ENCODE assay signal across 8 cellular contexts in the genomic region with DNA sequence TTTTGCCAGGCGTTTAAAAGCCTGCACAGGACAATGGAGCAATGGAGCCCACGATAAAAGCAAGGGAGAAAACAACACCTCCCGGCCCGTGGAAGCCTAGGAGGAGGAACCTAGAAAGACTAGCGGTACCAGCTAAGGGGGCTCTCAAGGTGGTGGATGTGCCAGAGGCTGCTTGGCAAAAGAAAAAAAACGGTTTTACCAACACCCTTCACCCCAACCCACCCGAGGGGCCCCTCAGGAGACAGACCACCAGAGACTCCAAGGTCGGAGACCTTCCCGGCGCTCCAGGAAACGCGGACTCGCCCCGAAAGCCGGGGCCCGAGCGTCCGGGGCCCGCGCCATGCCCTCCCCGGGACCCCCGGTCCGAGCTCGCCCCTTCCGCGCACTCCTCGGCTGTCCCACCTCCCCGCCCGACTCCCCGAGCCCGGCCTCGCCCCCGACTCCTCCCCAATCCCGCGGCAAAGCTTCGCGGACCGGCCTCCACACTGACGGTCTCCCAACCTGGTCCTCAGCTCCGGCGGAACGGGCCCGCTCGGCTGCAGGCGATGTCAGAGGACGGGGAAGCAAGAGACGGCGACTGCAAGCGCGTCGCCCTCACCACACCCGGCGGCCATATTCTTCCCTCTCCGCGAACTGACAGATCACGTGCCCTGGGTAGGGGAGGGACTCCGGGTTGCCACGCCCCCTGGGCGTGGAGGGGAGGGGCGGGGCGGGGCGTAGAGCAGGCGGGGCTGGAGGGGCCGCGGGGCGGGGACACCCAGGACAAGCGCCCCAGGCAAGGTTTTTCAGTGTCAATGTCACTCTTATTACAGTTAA. TPM values are rescaled to one million over a fixed set of nuclear protein-coding genes. Genes with fewer than 3 reads are reported as not detected.
DNase-seq lines count a peak whose midpoint lies in the region; ATAC-seq, FAIRE-seq and TF ChIP-seq lines count a peak whose summit lies in the region.

A gene (minus strand): TSS at position 635 of the 816 bp plus-strand sequence. CDS start 10,520 bp downstream, outside the sequence.

- H4K20me1 ChIP-seq in BLaER1 (peaks cover 37% of the 10 kb centered on the region), HepG2 (ENCODE audit: insufficient read depth, low read length) (no peaks in the 10 kb centered on the region; the same call in 1 of the 2 replicates)

- FAIRE-seq in GM19239 (lab: Jason Lieb, UNC) (peak; percentile 82), HepG2 (lab: Jason Lieb, UNC) (peak; percentile 15)

- H3K4me3 ChIP-seq in BLaER1 = peak within 1 kb of the TSS; percentile 93
- H3K4me3 ChIP-seq in HepG2 (replicated peaks in 1 of 3; ENCODE audit: insufficient read depth in 1 of 3, low read depth in 2 of 3, low read length in 3 of 3) = peak within 1 kb of the TSS; percentile 92 to 98 (median 98)

- H3K36me3 ChIP-seq in BLaER1 (no peaks in the 10 kb centered on the region), HepG2 (replicated peaks in 1 of 2; ENCODE audit: control insufficient read depth in 1 of 2, insufficient read depth in 2 of 2, low read length in 2 of 2) (no peaks in the 10 kb centered on the region)

- CTCF ChIA-PET in HepG2 (lab: Yijun Ruan, JAX; ENCODE audit: low intra/inter-chr PET ratio, low total read pairs) = no interaction called here

- DNase-seq in GM19239 (ENCODE audit: insufficient read length, low spot score) = peak; percentile 96
- DNase-seq in NCI-H524 (lab: John Stamatoyannopoulos, UW) = peak; percentile 71 to 83
- DNase-seq in activated CD4-positive, alpha-beta T cell treated with anti-CD3 and anti-CD28 coated beads, Interleukin-2, amount 50 U/mL, for 4 hours = peak; percentile 77 to 78
- peak; percentile 90 for DNase-seq in dermis blood vessel endothelial cell
- DNase-seq in HepG2 (ENCODE audit: low spot score) = peak; percentile 75
- DNase-seq in stimulated activated CD4-positive, alpha-beta T cell treated with anti-CD3 and anti-CD28 coated beads, Interleukin-4, amount 100 ng/mL, for 1 hour = peak; percentile 82

- WGBS in HepG2 (ENCODE audit: low lambda C conversion rate) = under 1% methylated on average over 30 of the region's 67 CpGs

- 0 out of 2 replicates have a peak, but pooled peaks have one; percentile 19 for TF ChIP-seq CTCF in HepG2 (CRISPR knock-in tag; IDR thresholded peaks at IDR 0.05)

- no peaks in the 10 kb centered on the region for H3K27me3 ChIP-seq in BLaER1
- no peaks in the 10 kb centered on the region; a peak in 1 of 5 replicates for H3K27me3 ChIP-seq in HepG2 (ENCODE audit: control insufficient read depth in 1 of 2, insufficient read depth in 2 of 2, low read length in 2 of 2)

- H3K9me3 ChIP-seq in BLaER1 (peaks cover 12% of the 10 kb centered on the region), HepG2 (ENCODE audit: low read length) (no peaks in the 10 kb centered on the region)

- H3K27ac ChIP-seq in BLaER1 (peak within 1 kb of the TSS; percentile 84), HepG2 (ENCODE audit: extremely low read length, insufficient read depth, low read length) (peak within 1 kb of the TSS; percentile 41)

- intact Hi-C loops in HepG2 (cut with micrococcal nuclease; ENCODE audit: unreplicated experiment) = loop anchor here (1.0 kb wide), 1 partner anchor 15 kb away; no protein-coding TSS in a partner anchor

- POLR2A ChIA-PET in HepG2 (lab: Yijun Ruan, JAX) = interaction anchor here (1.3 kb wide), 1 partner anchor 16 kb away, joined by 5 read pairs; no protein-coding TSS in a partner anchor

- peak; percentile 85 to 95 for TF ChIP-seq POLR2A in HepG2 (IDR thresholded peaks at IDR 0.05; ENCODE audit: insufficient read depth in 1 of 2, low read depth in 2 of 2, low read length in 2 of 2)

- TF ChIP-seq RAD21 in HepG2 (CRISPR knock-in tag; IDR thresholded peaks at IDR 0.05) = peak; percentile 45; the same call in 1 of the 2 replicates

- peak in 1 of 2 experiments; percentile 20; a peak in 1 of 4 replicates for TF ChIP-seq EP300 in HepG2 (IDR thresholded peaks at IDR 0.05; ENCODE audit: low read depth in 2 of 2, low read length in 2 of 2)
- TF ChIP-seq EP300 in HepG2 (CRISPR knock-in tag; IDR thresholded peaks at IDR 0.05; ENCODE audit: borderline replicate concordance) = no peak

- BruUV-seq in HepG2 (replicated peaks; lab: Mats Ljungman, UMichigan) = no TSS peak

- H3K9ac ChIP-seq in BLaER1 (peak within 1 kb of the TSS; percentile 89), HepG2 (ENCODE audit: insufficient read depth, low read depth, low read length) (peak within 1 kb of the TSS; percentile 78)

- H3K4me2 ChIP-seq in BLaER1 = peak within 1 kb of the TSS; percentile 85
- peak within 1 kb of the TSS; percentile 93 for H3K4me2 ChIP-seq in HepG2 (ENCODE audit: low read depth, low read length)

- ATAC-seq in HG03442 (IDR thresholded peaks at IDR 0.05; ENCODE audit: unreplicated experiment) (peak; percentile 84), HepG2 (peak; percentile 83)

- peak within 1 kb of the TSS; percentile 4 for H2AFZ ChIP-seq in HepG2 (ENCODE audit: low read length)

- in situ Hi-C loops in HepG2 (cut with HindIII; ENCODE audit: extremely low pct_ligation_motif_present, low pct_unique_long_range_greater_than_20kb) = no loop called here

- H3K4me1 ChIP-seq in BLaER1 = peaks cover 25% of the 10 kb centered on the region
- H3K4me1 ChIP-seq in HepG2 (ENCODE audit: insufficient read depth, low read length) = peaks cover 70% of the 10 kb centered on the region

- H3K79me2 ChIP-seq in HepG2 (ENCODE audit: insufficient read depth, low read length) = peaks cover 37% of the 10 kb centered on the region

TF ChIP-seq in HepG2, 621 proteins besides CTCF, POLR2A, EP300 and RAD21 (continues in another document):
- no peak for TF ChIP-seq SSRP1 (CRISPR knock-in tag; IDR thresholded peaks at IDR 0.05)
- TF ChIP-seq ZFY (CRISPR knock-in tag; IDR thresholded peaks at IDR 0.05) = peak; percentile 80; the same call in 1 of the 2 replicates
- TF ChIP-seq, protein P1, sequence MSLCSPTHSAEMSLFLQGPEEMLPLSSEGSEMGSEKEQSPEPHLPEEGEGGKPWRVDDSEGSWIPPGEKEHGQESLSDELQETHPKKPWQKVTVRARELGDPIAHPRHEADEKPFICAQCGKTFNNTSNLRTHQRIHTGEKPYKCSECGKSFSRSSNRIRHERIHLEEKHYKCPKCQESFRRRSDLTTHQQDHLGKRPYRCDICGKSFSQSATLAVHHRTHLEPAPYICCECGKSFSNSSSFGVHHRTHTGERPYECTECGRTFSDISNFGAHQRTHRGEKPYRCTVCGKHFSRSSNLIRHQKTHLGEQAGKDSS (CRISPR knock-in tag; IDR thresholded peaks at IDR 0.05; ENCODE audit: borderline replicate concordance, low read depth) = peak; percentile 80; the same call in 1 of the 2 replicates
- no peak for TF ChIP-seq ZSCAN12 (CRISPR knock-in tag; IDR thresholded peaks at IDR 0.05)
- TF ChIP-seq, protein P2, sequence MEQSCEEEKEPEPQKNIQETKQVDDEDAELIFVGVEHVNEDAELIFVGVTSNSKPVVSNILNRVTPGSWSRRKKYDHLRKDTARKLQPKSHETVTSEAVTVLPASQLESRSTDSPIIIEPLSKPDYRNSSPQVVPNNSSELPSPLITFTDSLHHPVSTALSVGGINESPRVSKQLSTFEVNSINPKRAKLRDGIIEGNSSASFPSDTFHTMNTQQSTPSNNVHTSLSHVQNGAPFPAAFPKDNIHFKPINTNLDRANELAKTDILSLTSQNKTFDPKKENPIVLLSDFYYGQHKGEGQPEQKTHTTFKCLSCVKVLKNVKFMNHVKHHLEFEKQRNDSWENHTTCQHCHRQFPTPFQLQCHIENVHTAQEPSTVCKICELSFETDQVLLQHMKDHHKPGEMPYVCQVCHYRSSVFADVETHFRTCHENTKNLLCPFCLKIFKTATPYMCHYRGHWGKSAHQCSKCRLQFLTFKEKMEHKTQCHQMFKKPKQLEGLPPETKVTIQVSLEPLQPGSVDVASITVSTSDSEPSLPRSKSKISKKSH (CRISPR knock-in tag; IDR thresholded peaks at IDR 0.05; ENCODE audit: borderline replicate concordance) = peak; percentile 70; the same call in 1 of the 2 replicates
- TF ChIP-seq GFI1 (CRISPR knock-in tag; IDR thresholded peaks at IDR 0.05; ENCODE audit: borderline replicate concordance) = 0 out of 2 replicates have a peak, but pooled peaks have one; percentile 36
- no peak for TF ChIP-seq ZNF547 (CRISPR knock-in tag; IDR thresholded peaks at IDR 0.05)
- no peak for TF ChIP-seq ZNF577 (CRISPR knock-in tag; IDR thresholded peaks at IDR 0.05; ENCODE audit: borderline replicate concordance, low read depth)
- TF ChIP-seq ZBTB8A (CRISPR knock-in tag; IDR thresholded peaks at IDR 0.05; ENCODE audit: borderline replicate concordance, low read depth) = no peak
- TF ChIP-seq GABPA (IDR thresholded peaks at IDR 0.05; ENCODE audit: low read depth, low read length) = no peak
- TF ChIP-seq GABPA (CRISPR knock-in tag; IDR thresholded peaks at IDR 0.05; ENCODE audit: low read depth) = no peak
- TF ChIP-seq MIXL1 (CRISPR knock-in tag; IDR thresholded peaks at IDR 0.05) = no peak

RNA-seq across cellular contexts. Expression of the gene that starts here (rescaled TPM):
- 69.6 and 71.5 TPM in 2 replicates for total RNA-seq in dermis blood vessel endothelial cell
- 22.4 and 32.3 TPM in 2 replicates for total RNA-seq in HepG2 (2016; rRNA removed; fragmentation: Illumina TruSeq; extraction: Trizol)
- 3.3 and 4.9 TPM in 2 replicates for total RNA-seq in HepG2 (2016; cell fraction: cytosol; rRNA removed; fragmentation: Illumina TruSeq; extraction: Trizol; ENCODE audit: low read depth)
- 22.9 and 30.7 TPM in 2 replicates for total RNA-seq in HepG2 (2016; cell fraction: insoluble cytoplasmic fraction; rRNA removed; fragmentation: Illumina TruSeq; extraction: Trizol)
- 5.4 and 7.1 TPM in 2 replicates for total RNA-seq in HepG2 (2016; cell fraction: membrane; rRNA removed; fragmentation: Illumina TruSeq; extraction: Trizol)
- total RNA-seq in HepG2 (2016; cell fraction: nucleus; rRNA removed; fragmentation: Illumina TruSeq; extraction: Trizol) = 67.0 and 70.2 TPM in 2 replicates
- 24.3 and 25.2 TPM in 2 replicates for polyA plus RNA-seq in HepG2 (2011; rRNA removed)
- 17.3 and 21.0 TPM in 2 replicates for polyA plus RNA-seq in HepG2 (2011; cell fraction: cytosol; rRNA removed)
- polyA plus RNA-seq in HepG2 (2011; cell fraction: nucleus; rRNA removed) = 39.1 and 40.8 TPM in 2 replicates
- polyA plus RNA-seq in HepG2 (2012) = 18.0 and 22.9 TPM in 2 replicates
- polyA plus RNA-seq in HepG2 (2016; cell fraction: cytosol; fragmentation: Illumina TruSeq; extraction: Trizol; ENCODE audit: low read depth) = 0.63 and 0.76 TPM in 2 replicates
- 10.6 and 10.9 TPM in 2 replicates for polyA plus RNA-seq in HepG2 (2016; cell fraction: insoluble cytoplasmic fraction; fragmentation: Illumina TruSeq; extraction: Trizol; ENCODE audit: low read depth)
- polyA plus RNA-seq in HepG2 (2016; cell fraction: membrane; fragmentation: Illumina TruSeq; extraction: Trizol; ENCODE audit: low read depth) = 1.1 and 1.4 TPM in 2 replicates
- polyA plus RNA-seq in HepG2 (2016; cell fraction: nucleus; fragmentation: Illumina TruSeq; extraction: Trizol; ENCODE audit: insufficient read depth, low read depth) = 40.0 and 48.7 TPM in 2 replicates
- 69.7 and 110 TPM in 2 replicates for polyA minus RNA-seq in HepG2 (2011; rRNA and poly(A)+ RNA removed; ENCODE audit: low replicate concordance)
- 23.3 and 31.7 TPM in 2 replicates for polyA minus RNA-seq in HepG2 (2011; cell fraction: cytosol; rRNA and poly(A)+ RNA removed)
- 194 and 209 TPM in 2 replicates for polyA minus RNA-seq in HepG2 (2011; cell fraction: nucleus; rRNA and poly(A)+ RNA removed)

Comparison
In these comparisons a context has a peak if more than half of its experiments do, and no peak if none do; other contexts are left out.
1. Peak in every context shown above with its lines: DNase-seq, ATAC-seq, H3K4me3 ChIP-seq and H3K27ac ChIP-seq.